Comparison of ENCODE assay signal across 1 cellular context in genomic region chr2:231673348-231673770, GRCh38.
TF ChIP-seq lines count a peak whose summit lies in the region.

No MANE protein-coding gene starts in this region.

TF ChIP-seq in A549, 52 proteins besides CTCF, POLR2A, EP300 and RAD21 (continued from another document):
- TF ChIP-seq HMGXB4 (CRISPR knock-in tag; IDR thresholded peaks at IDR 0.05; ENCODE audit: borderline replicate concordance) (no peak), JUNB (IDR thresholded peaks at IDR 0.05) (no peak), JUN (IDR thresholded peaks at IDR 0.05) (peak; percentile 21 to 50; a peak in 1 of 5 replicates), RFX5 (IDR thresholded peaks at IDR 0.05) (no peak), BCL3 (IDR thresholded peaks at IDR 0.05) (peak; percentile 49; the same call in 1 of the 3 replicates), HOXB5 (CRISPR knock-in tag; IDR thresholded peaks at IDR 0.05) (no peak), POLR2AphosphoS2 (conservative IDR thresholded peaks at IDR 0.05; ENCODE audit: low read length) (no peak), HDAC2 (IDR thresholded peaks at IDR 0.05) (no peak), EHMT2 (IDR thresholded peaks at IDR 0.05; ENCODE audit: low read depth) (no peak), RNF2 (IDR thresholded peaks at IDR 0.05; ENCODE audit: borderline replicate concordance, low read depth) (no peak), ATOH8 (CRISPR knock-in tag; IDR thresholded peaks at IDR 0.05; ENCODE audit: low read depth) (no peak), HOXB13 (CRISPR knock-in tag; IDR thresholded peaks at IDR 0.05; ENCODE audit: low read depth) (no peak), FOSL2 (IDR thresholded peaks at IDR 0.05) (no peak), FOSL2 (CRISPR knock-in tag; IDR thresholded peaks at IDR 0.05) (0 out of 2 replicates have a peak, but pooled peaks have one; percentile 4), MAX (IDR thresholded peaks at IDR 0.05) (peak; percentile 13; the same call in 1 of the 2 replicates), USF2 (IDR thresholded peaks at IDR 0.05) (no peak), PHF8 (IDR thresholded peaks at IDR 0.05; ENCODE audit: borderline replicate concordance, low read depth) (no peak)
